ENCODE assay signal across 11 cellular contexts in the genomic region with DNA sequence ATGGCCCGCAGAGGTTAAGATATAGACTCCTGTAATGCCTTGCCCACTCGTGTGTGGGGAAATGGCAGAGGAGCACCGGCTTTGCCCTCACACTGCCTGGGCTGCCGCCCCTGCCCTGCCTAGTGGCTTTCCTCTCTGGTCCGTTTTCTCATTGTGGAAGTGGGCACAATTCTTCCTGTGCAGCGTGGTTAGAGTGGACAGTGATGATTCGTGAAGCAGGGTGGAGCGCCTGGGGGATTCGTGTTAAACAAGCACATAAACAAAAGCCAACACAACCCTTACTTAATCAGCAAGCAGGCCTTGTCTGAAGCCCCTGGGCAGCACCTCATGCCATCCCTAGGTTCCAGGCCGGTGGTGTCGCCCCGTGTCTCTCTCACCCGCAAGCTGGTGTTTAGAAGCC.
DNase-seq lines count a peak whose midpoint lies in the region; ATAC-seq and TF ChIP-seq lines count a peak whose summit lies in the region.
"Had no signal": no experiment of that assay in that cellular context is flagged by ENCODE, and none has a peak within 500 bp of the region (broad histone marks: within the 10 kb centered on the region; RNA-seq: fewer than 3 reads in every experiment).

No MANE protein-coding gene starts in this region.

- no peak for ATAC-seq in memory B cell (ENCODE audit: low read depth)

- H3K27ac ChIP-seq in suprapubic skin, result peak overlapping the region; percentile 70
- no peak overlapping the region for H3K27ac ChIP-seq in caudate nucleus (ENCODE audit: low read depth, low read length)
- H3K27ac ChIP-seq: HL-60 had no signal

- no peak for DNase-seq in activated naive CD4-positive, alpha-beta T cell (lab: John Stamatoyannopoulos, UW)
- DNase-seq in activated CD4-positive, alpha-beta memory T cell treated with anti-CD3 and anti-CD28 coated beads, Interleukin-2, amount 10 ng/mL, durations not matched to agents 7 days and 5 days, result no peak
- DNase-seq in memory B cell (ENCODE audit: low spot score in 2 of 2) (no peak), suprapubic skin (ENCODE audit: low spot score in 2 of 2) (no peak), putamen (ENCODE audit: low spot score) (no peak), midbrain (lab: John Stamatoyannopoulos, UW) (no peak), caudate nucleus (lab: John Stamatoyannopoulos, UW) (no peak)
- DNase-seq: NCI-H1417 treated with DMSO at 0.1 percent for 48 hours had no signal

- peaks cover 76% of the 10 kb centered on the region for H3K4me1 ChIP-seq in suprapubic skin

- no peak for TF ChIP-seq EP300 in suprapubic skin (IDR thresholded peaks at IDR 0.05)

- H3K27me3 ChIP-seq in suprapubic skin, result no peaks in the 10 kb centered on the region

- H3K27me3 Mint-ChIP-seq in activated naive CD4-positive, alpha-beta T cell treated with anti-CD3 and anti-CD28 coated beads, Interleukin-2, amount 50 U/mL, for 24 hours, result no peaks in the 10 kb centered on the region
- no peaks in the 10 kb centered on the region for H3K27me3 Mint-ChIP-seq in activated CD4-positive, alpha-beta memory T cell treated with anti-CD3 and anti-CD28 coated beads, Interleukin-2, amount 10 ng/mL, durations not matched to agents 7 days and 5 days
- H3K27me3 Mint-ChIP-seq in memory B cell, result no peaks in the 10 kb centered on the region

- H3K4me1 Mint-ChIP-seq in activated naive CD4-positive, alpha-beta T cell treated with anti-CD3 and anti-CD28 coated beads, Interleukin-2, amount 50 U/mL, for 24 hours, result peaks cover 84% of the 10 kb centered on the region
- H3K4me1 Mint-ChIP-seq in activated CD4-positive, alpha-beta memory T cell treated with anti-CD3 and anti-CD28 coated beads, Interleukin-2, amount 10 ng/mL, durations not matched to agents 7 days and 5 days, result peaks cover 81% of the 10 kb centered on the region
- H3K4me1 Mint-ChIP-seq in memory B cell, result peaks cover 41% of the 10 kb centered on the region

- no peaks in the 10 kb centered on the region for H3K36me3 ChIP-seq in suprapubic skin
- H3K36me3 ChIP-seq: prostate gland had no signal

- no peak for TF ChIP-seq POLR2A in suprapubic skin (IDR thresholded peaks at IDR 0.05)

- POLR2A ChIA-PET in activated CD4-positive, alpha-beta memory T cell treated with anti-CD3 and anti-CD28 coated beads, Interleukin-2, amount 10 ng/mL, durations not matched to agents 7 days and 5 days (lab: Charles Lee), result interaction anchor here (0.8 to 9.5 kb wide), 15 partner anchors 10 to 78 kb away, joined by 3 to 78 read pairs (median 6); no protein-coding TSS in a partner anchor

- peak overlapping the region; percentile 89 for H3K27ac Mint-ChIP-seq in activated naive CD4-positive, alpha-beta T cell treated with anti-CD3 and anti-CD28 coated beads, Interleukin-2, amount 50 U/mL, for 24 hours
- peak overlapping the region; percentile 69 for H3K27ac Mint-ChIP-seq in activated CD4-positive, alpha-beta memory T cell treated with anti-CD3 and anti-CD28 coated beads, Interleukin-2, amount 10 ng/mL, durations not matched to agents 7 days and 5 days
- H3K27ac Mint-ChIP-seq in memory B cell, result peak overlapping the region; percentile 31

- H3K9me3 Mint-ChIP-seq in activated naive CD4-positive, alpha-beta T cell treated with anti-CD3 and anti-CD28 coated beads, Interleukin-2, amount 50 U/mL, for 24 hours, result no peaks in the 10 kb centered on the region
- H3K9me3 Mint-ChIP-seq in activated CD4-positive, alpha-beta memory T cell treated with anti-CD3 and anti-CD28 coated beads, Interleukin-2, amount 10 ng/mL, durations not matched to agents 7 days and 5 days, result no peaks in the 10 kb centered on the region
- no peaks in the 10 kb centered on the region for H3K9me3 Mint-ChIP-seq in memory B cell

- H3K4me3 ChIP-seq in suprapubic skin, result no peak overlapping the region
- H3K4me3 ChIP-seq: prostate gland had no signal

- TF ChIP-seq CTCF in suprapubic skin (IDR thresholded peaks at IDR 0.05), result no peak

- CTCF ChIA-PET in activated CD4-positive, alpha-beta memory T cell treated with anti-CD3 and anti-CD28 coated beads, Interleukin-2, amount 10 ng/mL, durations not matched to agents 7 days and 5 days (lab: Charles Lee), result interaction anchor here (0.7 to 3.9 kb wide), 9 partner anchors 10 to 79 kb away, joined by 3 to 30 read pairs (median 4); no protein-coding TSS in a partner anchor

- H3K36me3 Mint-ChIP-seq in activated naive CD4-positive, alpha-beta T cell treated with anti-CD3 and anti-CD28 coated beads, Interleukin-2, amount 50 U/mL, for 24 hours, result peaks cover 2% of the 10 kb centered on the region
- H3K36me3 Mint-ChIP-seq in activated CD4-positive, alpha-beta memory T cell treated with anti-CD3 and anti-CD28 coated beads, Interleukin-2, amount 10 ng/mL, durations not matched to agents 7 days and 5 days (ENCODE audit: low read depth), result peaks cover 58% of the 10 kb centered on the region
- H3K36me3 Mint-ChIP-seq in memory B cell, result peaks cover 4% of the 10 kb centered on the region

- WGBS in suprapubic skin, result 76% methylated on average over 13 of the region's 13 CpGs

- peak overlapping the region; percentile 68 for H3K4me3 Mint-ChIP-seq in activated naive CD4-positive, alpha-beta T cell treated with anti-CD3 and anti-CD28 coated beads, Interleukin-2, amount 50 U/mL, for 24 hours
- no peak overlapping the region for H3K4me3 Mint-ChIP-seq in activated CD4-positive, alpha-beta memory T cell treated with anti-CD3 and anti-CD28 coated beads, Interleukin-2, amount 10 ng/mL, durations not matched to agents 7 days and 5 days
- no peak overlapping the region for H3K4me3 Mint-ChIP-seq in memory B cell

- no peaks in the 10 kb centered on the region for H3K9me3 ChIP-seq in suprapubic skin
- H3K9me3 ChIP-seq: prostate gland had no signal

Comparison
In these comparisons a context has a peak if more than half of its experiments do, and no peak if none do; other contexts are left out.
1. H3K27ac Mint-ChIP-seq: peak in every context shown above with its lines; median percentile 89 in activated naive CD4-positive, alpha-beta T cell treated with anti-CD3 and anti-CD28 coated beads, Interleukin-2, amount 50 U/mL, for 24 hours; 69 in activated CD4-positive, alpha-beta memory T cell treated with anti-CD3 and anti-CD28 coated beads, Interleukin-2, amount 10 ng/mL, durations not matched to agents 7 days and 5 days; 31 in memory B cell.